Comparison of ENCODE assay signal across 16 cellular contexts in the genomic region with DNA sequence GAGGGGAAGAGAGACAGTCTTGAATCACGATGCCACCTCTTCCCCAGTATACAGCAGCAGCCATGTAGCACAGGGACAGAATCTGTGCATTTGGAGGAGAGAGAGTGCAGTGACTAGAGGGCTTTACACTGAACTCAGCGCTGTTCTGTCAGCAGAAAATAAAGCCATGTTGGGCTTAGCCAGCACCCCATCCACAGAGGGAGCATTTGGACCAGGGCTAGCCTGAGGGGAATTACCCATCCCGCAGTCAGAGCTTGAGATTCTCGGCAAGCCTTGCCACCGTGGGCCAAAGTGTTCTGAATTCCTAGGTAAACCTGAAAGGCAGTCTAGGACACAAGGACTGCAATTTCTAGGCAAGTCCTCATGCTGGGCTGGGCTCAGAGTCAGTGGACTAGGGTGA.
DNase-seq lines count a peak whose midpoint lies in the region; ATAC-seq, FAIRE-seq and TF ChIP-seq lines count a peak whose summit lies in the region.
"Had no signal": no experiment of that assay in that cellular context is flagged by ENCODE, and none has a peak within 500 bp of the region (broad histone marks: within the 10 kb centered on the region; RNA-seq: fewer than 3 reads in every experiment).

No MANE protein-coding gene starts in this region.

- no peak for FAIRE-seq in H54 (lab: Jason Lieb, UNC)
- FAIRE-seq: G401.6, GM19239 had no signal

- no peaks in the 10 kb centered on the region for H3K9me3 Mint-ChIP-seq in stimulated activated effector memory CD8-positive, alpha-beta T cell treated with anti-CD3 and anti-CD28 coated beads, Interleukin-12 subunit alpha, Interleukin-12 subunit beta, amount 100 ng/mL, for 72 hours
- H3K9me3 Mint-ChIP-seq: CD8-positive, alpha-beta memory T cell had no signal

- no peak for TF ChIP-seq POLR2A in H54 (IDR thresholded peaks at IDR 0.05; ENCODE audit: low read depth, low read length)

- no peak overlapping the region for H3K4me3 Mint-ChIP-seq in stimulated activated effector memory CD8-positive, alpha-beta T cell treated with anti-CD3 and anti-CD28 coated beads, Interleukin-12 subunit alpha, Interleukin-12 subunit beta, amount 100 ng/mL, for 72 hours
- H3K4me3 Mint-ChIP-seq: CD8-positive, alpha-beta memory T cell had no signal

- POLR2A ChIA-PET in GM10248 (lab: Yijun Ruan, JAX): no interaction called here

- CTCF ChIA-PET in GM10248 (lab: Yijun Ruan, JAX): no interaction called here

- no peak overlapping the region for H3K27ac Mint-ChIP-seq in stimulated activated effector memory CD8-positive, alpha-beta T cell treated with anti-CD3 and anti-CD28 coated beads, Interleukin-12 subunit alpha, Interleukin-12 subunit beta, amount 100 ng/mL, for 72 hours
- H3K27ac Mint-ChIP-seq: CD8-positive, alpha-beta memory T cell had no signal

- H3K4me1 Mint-ChIP-seq in stimulated activated effector memory CD8-positive, alpha-beta T cell treated with anti-CD3 and anti-CD28 coated beads, Interleukin-12 subunit alpha, Interleukin-12 subunit beta, amount 100 ng/mL, for 72 hours: no peaks in the 10 kb centered on the region
- H3K4me1 Mint-ChIP-seq: CD8-positive, alpha-beta memory T cell had no signal

- in situ Hi-C loops in G401 (cut with HindIII; ENCODE audit: low sequenced_read_pairs): no loop called here

- no peaks in the 10 kb centered on the region for H3K36me3 Mint-ChIP-seq in stimulated activated effector memory CD8-positive, alpha-beta T cell treated with anti-CD3 and anti-CD28 coated beads, Interleukin-12 subunit alpha, Interleukin-12 subunit beta, amount 100 ng/mL, for 72 hours
- H3K36me3 Mint-ChIP-seq: CD8-positive, alpha-beta memory T cell had no signal

- peak; percentile 58 for DNase-seq in G401 (ENCODE audit: low spot score)
- peak; percentile 38 for DNase-seq in cerebellar cortex (ENCODE audit: low spot score)
- DNase-seq in epithelial cell of prostate (ENCODE audit: low read depth, low spot score): no peak
- DNase-seq in stimulated activated effector memory CD8-positive, alpha-beta T cell treated with anti-CD3 and anti-CD28 coated beads, Interleukin-12 subunit alpha, Interleukin-12 subunit beta, amount 100 ng/mL, for 72 hours (ENCODE audit: low spot score in 2 of 2): no peak
- no peak for DNase-seq in H54 (ENCODE audit: insufficient read length, low spot score)
- no peak for DNase-seq in GM10248 (ENCODE audit: extremely low spot score)
- DNase-seq in DMS114 treated with DMSO at 0.1 percent for 48 hours (lab: John Stamatoyannopoulos, UW; ENCODE audit: unreplicated experiment): no peak
- DNase-seq: 8988T; AML-193; Caco-2; CD8-positive, alpha-beta memory T cell; H7 had no signal

- no peak for TF ChIP-seq CTCF in GM10248 (IDR thresholded peaks at IDR 0.05; ENCODE audit: control extremely low read depth, extremely low read depth, low read depth, missing control alignments)

- H3K27ac ChIP-seq in epithelial cell of prostate: peak overlapping the region; percentile 79
- H3K27ac ChIP-seq: BLaER1, HL-60 had no signal

- peak; percentile 42 for ATAC-seq in stimulated activated effector memory CD8-positive, alpha-beta T cell treated with anti-CD3 and anti-CD28 coated beads, Interleukin-12 subunit alpha, Interleukin-12 subunit beta, amount 100 ng/mL, for 72 hours

Comparison
In these comparisons a context has a peak if more than half of its experiments do, and no peak if none do; other contexts are left out.
1. DNase-seq: peak in G401 (single experiment) and cerebellar cortex (single experiment); none in epithelial cell of prostate (single experiment), stimulated activated effector memory CD8-positive, alpha-beta T cell treated with anti-CD3 and anti-CD28 coated beads, Interleukin-12 subunit alpha, Interleukin-12 subunit beta, amount 100 ng/mL, for 72 hours (0 of 2), H54 (single experiment), GM10248 (single experiment) and DMS114 treated with DMSO at 0.1 percent for 48 hours (single experiment).